In the genomic region with DNA sequence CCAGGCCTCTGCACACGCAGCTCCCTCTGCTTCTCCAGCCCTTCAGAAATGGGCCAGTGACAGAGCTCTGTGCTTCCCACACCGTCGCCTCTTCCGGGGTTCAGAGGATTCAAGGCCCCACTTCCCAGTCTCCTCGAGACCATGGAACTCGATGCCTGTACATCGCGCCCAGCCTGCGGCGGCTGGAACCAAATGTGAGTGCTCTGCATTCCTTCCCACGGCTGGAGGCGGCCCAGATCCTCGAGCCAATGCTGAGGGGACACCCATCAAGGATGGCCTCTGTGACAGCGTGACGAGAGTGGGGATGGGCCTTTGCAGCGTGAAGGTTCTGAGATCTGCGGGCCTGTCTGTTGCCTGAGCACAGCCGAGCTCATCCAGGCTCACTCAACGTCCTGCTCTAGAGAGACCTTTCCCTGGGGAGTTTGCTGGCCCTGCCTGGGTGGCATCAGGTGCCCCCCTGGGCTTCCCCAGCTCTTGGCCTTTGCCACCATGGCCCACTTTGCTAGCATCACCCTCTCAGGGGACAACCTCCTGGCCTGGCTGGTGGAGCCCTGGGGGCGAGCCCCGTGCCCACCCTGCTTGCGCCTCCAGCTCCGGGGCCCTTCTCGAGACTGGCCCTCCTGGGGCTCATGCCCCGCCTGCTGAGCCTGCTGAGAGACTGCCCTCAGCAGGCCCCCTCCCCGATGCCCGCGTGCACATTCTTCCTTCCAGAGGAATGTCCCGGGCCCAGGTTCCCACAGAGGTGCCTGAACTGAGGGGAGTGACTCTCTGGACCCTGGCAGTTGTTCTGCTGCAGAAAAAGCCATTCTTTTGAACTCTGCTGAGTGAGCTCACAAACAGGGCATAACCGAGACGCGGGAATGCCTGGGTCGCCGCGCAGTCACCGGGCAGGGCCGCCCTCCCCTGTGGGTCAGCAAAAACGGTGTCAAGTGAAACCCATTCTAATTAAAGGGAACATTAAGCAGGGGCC, we compare ENCODE assay signal across 29 cellular contexts. TPM values are rescaled to one million over a fixed set of nuclear protein-coding genes. Genes with fewer than 3 reads are reported as not detected.
DNase-seq lines count a peak whose midpoint lies in the region; ATAC-seq, FAIRE-seq and TF ChIP-seq lines count a peak whose summit lies in the region.
"Had no signal": no experiment of that assay in that cellular context is flagged by ENCODE, and none has a peak within 500 bp of the region (broad histone marks: within the 10 kb centered on the region; RNA-seq: fewer than 3 reads in every experiment).

No MANE protein-coding gene starts in this region.

- FAIRE-seq in frontal cortex (lab: Jason Lieb, UNC) = no peak
- FAIRE-seq: astrocyte, G401.6, GM19239 had no signal

- H3K14ac ChIP-seq in mesenchymal stem cell (ENCODE audit: low read length in 2 of 2) = no peak overlapping the region

- H4K8ac ChIP-seq in mesenchymal stem cell (ENCODE audit: low read length) = no peak overlapping the region

- no peak overlapping the region for H2BK12ac ChIP-seq in mesenchymal stem cell (ENCODE audit: low read length in 2 of 2)

- DNase-seq in ELF-1 (ENCODE audit: low read depth, low spot score) (peak; percentile 64), SK-N-MC (ENCODE audit: low read depth, low spot score) (no peak), mesenchymal stem cell (no peak), renal cortical epithelial cell (ENCODE audit: low read depth) (peak; percentile 64), gastrocnemius medialis (no peak), frontal cortex (ENCODE audit: low spot score in 2 of 2) (no peak), KG1 (lab: John Stamatoyannopoulos, UW) (no peak)
- DNase-seq in effector CD8-positive, alpha-beta T cell (lab: John Stamatoyannopoulos, UW) = no peak
- DNase-seq: activated CD4-positive, alpha-beta T cell treated with anti-CD3 and anti-CD28 coated beads for 36 hours; activated CD8-positive, alpha-beta T cell treated with anti-CD3 and anti-CD28 coated beads, Interleukin-2, amount 10 ng/mL, durations not matched to agents 7 days and 5 days; activated effector memory CD4-positive, alpha-beta T cell treated with Interleukin-2 at 50 U/mL for 16 hours; activated naive CD8-positive, alpha-beta T cell treated with anti-CD3 and anti-CD28 coated beads, Interleukin-2, amount 10 ng/mL, durations not matched to agents 7 days and 5 days; dorsolateral prefrontal cortex; HCEC 1CT; KBM-7; MG63; NCI-H1417 treated with DMSO at 0.1 percent for 48 hours; NCI-H446; NCI-H774; spleen; T-helper 17 cell had no signal

- TF ChIP-seq CTCF in gastrocnemius medialis (IDR thresholded peaks at IDR 0.05 in 4 of 5, conservative IDR thresholded peaks at IDR 0.05 in 1 of 5) = no peak

- H3K23ac ChIP-seq in mesenchymal stem cell (ENCODE audit: low read length in 2 of 2) = no peak overlapping the region

- H3K9me3 ChIP-seq in SK-N-MC (ENCODE audit: low read depth, low read length) (no peaks in the 10 kb centered on the region), mesenchymal stem cell (ENCODE audit: control insufficient read depth, low read length) (peaks cover 7% of the 10 kb centered on the region), gastrocnemius medialis (no peaks in the 10 kb centered on the region)

- no peak overlapping the region for H2BK5ac ChIP-seq in mesenchymal stem cell (ENCODE audit: low read depth, low read length, poor library complexity, severe bottlenecking)

- H2BK120ac ChIP-seq in mesenchymal stem cell (ENCODE audit: low read depth, low read length) = no peak overlapping the region

- H3K36me3 ChIP-seq in SK-N-MC (ENCODE audit: insufficient read depth, low read length) (no peaks in the 10 kb centered on the region), mesenchymal stem cell (ENCODE audit: control insufficient read depth in 1 of 2, insufficient read depth in 2 of 2, low read depth in 1 of 2, low read length in 2 of 2) (no peaks in the 10 kb centered on the region), gastrocnemius medialis (no peaks in the 10 kb centered on the region)
- H3K36me3 ChIP-seq: MG63, spleen, tibial nerve had no signal

- TF ChIP-seq POLR2A in gastrocnemius medialis (IDR thresholded peaks at IDR 0.05) = no peak

- peak overlapping the region; percentile 70 for H2BK15ac ChIP-seq in mesenchymal stem cell (ENCODE audit: low read depth, poor library complexity, severe bottlenecking)

- H4K91ac ChIP-seq in mesenchymal stem cell (ENCODE audit: low read length) = no peak overlapping the region

- H3K27ac ChIP-seq in SK-N-MC (no peak overlapping the region), mesenchymal stem cell (ENCODE audit: low read length, poor library complexity, severe bottlenecking) (no peak overlapping the region), gastrocnemius medialis (no peak overlapping the region)
- H3K27ac ChIP-seq: dorsolateral prefrontal cortex, RWPE1, spleen, tibial nerve had no signal

- H3K9ac ChIP-seq in SK-N-MC (ENCODE audit: insufficient read length) (peak overlapping the region; percentile 20), mesenchymal stem cell (ENCODE audit: low read length) (no peak overlapping the region)

- intact Hi-C loops in gastrocnemius medialis (cut with DNase I; ENCODE audit: low total_unique reads) = no loop called here

- H3K4me3 ChIP-seq in SK-N-MC (no peak overlapping the region), mesenchymal stem cell (ENCODE audit: insufficient read depth in 1 of 2, low read depth in 1 of 2, low read length in 2 of 2) (no peak overlapping the region), gastrocnemius medialis (no peak overlapping the region)
- H3K4me3 ChIP-seq: dorsolateral prefrontal cortex, lung, MG63, spleen, tibial nerve had no signal

- no peaks in the 10 kb centered on the region for H3K79me1 ChIP-seq in mesenchymal stem cell (replicated peaks; ENCODE audit: low read length, poor library complexity, severe bottlenecking)

- peaks cover 17% of the 10 kb centered on the region for H3K4me1 ChIP-seq in mesenchymal stem cell (ENCODE audit: control insufficient read depth, insufficient read depth, low read depth, low read length)
- H3K4me1 ChIP-seq in gastrocnemius medialis = no peaks in the 10 kb centered on the region

- H3K4me2 ChIP-seq in mesenchymal stem cell (ENCODE audit: low read length, poor library complexity, severe bottlenecking) = no peak overlapping the region

- no peak overlapping the region for H2AK5ac ChIP-seq in mesenchymal stem cell (ENCODE audit: low read length, severe bottlenecking)

- in situ Hi-C loops in gastrocnemius medialis (cut with MboI; ENCODE audit: low sequenced_read_pairs in 4 of 4) = loop anchor here in 1 of 4 donors (25.0 kb wide), 1 partner anchor 351 kb away; a partner anchor contains a TSS

- H3K27me3 ChIP-seq in mesenchymal stem cell (ENCODE audit: control insufficient read depth in 1 of 2, insufficient read depth in 1 of 2, low read length in 2 of 2) (peaks cover 18 to 67% of the 10 kb centered on the region in 2 experiments), gastrocnemius medialis (no peaks in the 10 kb centered on the region)
- H3K27me3 ChIP-seq: MG63, spleen, tibial nerve had no signal

- no peak overlapping the region for H2AFZ ChIP-seq in mesenchymal stem cell (ENCODE audit: low read depth, low read length)

- H3K4ac ChIP-seq in mesenchymal stem cell (ENCODE audit: low read depth in 1 of 2, low read length in 2 of 2) = no peak overlapping the region

- H3K18ac ChIP-seq in mesenchymal stem cell (ENCODE audit: low read depth in 1 of 2, low read length in 2 of 2) = no peak overlapping the region

- 70% methylated on average over 38 of the region's 38 CpGs for whole genome bisulfite sequencing in mesenchymal stem cell

- no peak for ATAC-seq in gastrocnemius medialis
- ATAC-seq: activated CD4-positive, alpha-beta T cell treated with anti-CD3 and anti-CD28 coated beads for 36 hours; activated CD8-positive, alpha-beta T cell treated with anti-CD3 and anti-CD28 coated beads, Interleukin-2, amount 10 ng/mL, durations not matched to agents 7 days and 5 days; SK-N-SH treated with all-trans-retinoic acid at 6 μM for 48 hours; T-helper 17 cell had no signal

RNA-seq across cellular contexts. Expression of a gene that starts 7.3 kb away (rescaled TPM):
- polyA plus RNA-seq in mesenchymal stem cell (2013, experiment 1 of 2) = 2.5 TPM
- 4.8 TPM for polyA plus RNA-seq in mesenchymal stem cell (2013, experiment 2 of 2)
- total RNA-seq in renal cortical epithelial cell = 0.25 and 13.5 TPM in 2 replicates
- 1 to 10 TPM in 1 of 4 donors, not detected in 3; 1.1 TPM for total RNA-seq in gastrocnemius medialis
- total RNA-seq in frontal cortex = not detected
- total RNA-seq: activated CD4-positive, alpha-beta T cell treated with anti-CD3 and anti-CD28 coated beads for 36 hours; activated CD8-positive, alpha-beta T cell treated with anti-CD3 and anti-CD28 coated beads, Interleukin-2, amount 10 ng/mL, durations not matched to agents 7 days and 5 days; activated naive CD8-positive, alpha-beta T cell treated with anti-CD3 and anti-CD28 coated beads, Interleukin-2, amount 10 ng/mL, durations not matched to agents 7 days and 5 days; astrocyte; B cell had no signal

Comparison
In these comparisons a context has a peak if more than half of its experiments do, and no peak if none do; other contexts are left out.
1. DNase-seq: peak in ELF-1 (single experiment) and renal cortical epithelial cell (single experiment); none in SK-N-MC (single experiment), mesenchymal stem cell (single experiment), effector CD8-positive, alpha-beta T cell (single experiment), gastrocnemius medialis (0 of 2), frontal cortex (0 of 2) and KG1 (single experiment).